ENCODE assay signal across 8 cellular contexts in the genomic region with DNA sequence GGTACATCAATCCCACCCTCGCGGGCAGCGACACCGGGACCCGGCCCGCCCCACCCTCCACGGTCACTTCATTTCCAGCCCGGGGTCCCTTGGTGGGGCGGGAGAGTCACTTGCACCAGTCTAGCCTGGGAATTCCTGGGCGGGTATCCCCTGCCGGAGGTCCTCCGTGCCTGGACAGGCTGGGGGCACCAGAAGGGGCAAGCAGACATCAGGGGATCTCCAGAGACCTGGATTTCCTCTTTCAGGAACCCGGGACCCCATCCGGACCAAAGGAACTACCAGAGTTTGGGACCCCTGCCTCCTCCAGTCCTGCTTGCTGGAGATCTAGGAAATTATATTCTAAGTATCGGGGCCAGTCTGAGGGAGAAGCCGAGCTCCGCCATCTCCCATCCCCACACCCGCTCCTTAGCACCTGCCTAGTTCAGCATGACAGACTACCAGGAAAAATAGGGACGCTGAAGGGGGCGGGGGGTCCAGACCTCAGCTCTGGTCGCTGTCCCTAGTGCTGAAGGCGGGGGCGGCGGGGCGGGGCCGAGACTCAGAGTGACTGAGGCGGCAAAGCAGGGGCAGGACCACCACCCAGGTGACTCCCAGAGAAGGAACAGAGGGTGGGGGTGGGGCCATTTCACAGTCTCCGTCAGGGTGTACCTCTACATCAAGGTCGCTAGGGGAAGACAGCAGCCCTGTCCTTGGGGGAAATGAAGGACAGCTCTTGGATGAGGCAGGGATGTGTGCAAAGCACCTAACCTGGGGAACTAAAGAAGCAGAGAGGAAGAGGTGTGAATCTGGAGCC. TPM values are rescaled to one million over a fixed set of nuclear protein-coding genes. Genes with fewer than 3 reads are reported as not detected.
DNase-seq lines count a peak whose midpoint lies in the region; ATAC-seq lines count a peak whose summit lies in the region.

No MANE protein-coding gene starts in this region.

- DNase-seq in ACHN (peak; percentile 62), H4 (ENCODE audit: low spot score) (peak; percentile 39), NCI-H510A (lab: John Stamatoyannopoulos, UW) (peak; percentile 58)
- DNase-seq in activated CD8-positive, alpha-beta T cell treated with anti-CD3 and anti-CD28 coated beads, Interleukin-2, amount 10 ng/mL, durations not matched to agents 7 days and 5 days, result peak; percentile 79
- DNase-seq in effector memory CD4-positive, alpha-beta T cell, result peak; percentile 58 to 75 (median 67)
- peak; percentile 48 for DNase-seq in stimulated activated CD8-positive, alpha-beta memory T cell treated with anti-CD3 and anti-CD28 coated beads, Interleukin-7, amount 100 ng/mL, for 24 hours (ENCODE audit: low read depth)

- no peak overlapping the region for H3K27ac Mint-ChIP-seq in activated CD8-positive, alpha-beta T cell treated with anti-CD3 and anti-CD28 coated beads, Interleukin-2, amount 10 ng/mL, durations not matched to agents 7 days and 5 days

- no peaks in the 10 kb centered on the region for H3K9me3 Mint-ChIP-seq in activated CD8-positive, alpha-beta T cell treated with anti-CD3 and anti-CD28 coated beads, Interleukin-2, amount 10 ng/mL, durations not matched to agents 7 days and 5 days (ENCODE audit: insufficient read depth)

- H3K4me3 ChIP-seq in effector memory CD4-positive, alpha-beta T cell (ENCODE audit: insufficient read depth, low read depth, low read length, poor library complexity, severe bottlenecking), result peak overlapping the region; percentile 68
- H3K4me3 ChIP-seq in muscle layer of colon (ENCODE audit: low read depth in 1 of 2, low read length in 2 of 2), result peak overlapping the region; percentile 61 to 86

- POLR2A ChIA-PET in activated CD8-positive, alpha-beta T cell treated with anti-CD3 and anti-CD28 coated beads, Interleukin-2, amount 10 ng/mL, durations not matched to agents 7 days and 5 days (lab: Charles Lee), result interaction anchor here (1.0 to 1.2 kb wide), 3 partner anchors 39 to 46 kb away, joined by 3 to 4 read pairs (median 3); no protein-coding TSS in a partner anchor

- peak overlapping the region; percentile 67 for H3K4me3 Mint-ChIP-seq in activated CD8-positive, alpha-beta T cell treated with anti-CD3 and anti-CD28 coated beads, Interleukin-2, amount 10 ng/mL, durations not matched to agents 7 days and 5 days

- no peaks in the 10 kb centered on the region for H3K36me3 ChIP-seq in effector memory CD4-positive, alpha-beta T cell (ENCODE audit: control insufficient read depth, insufficient read depth, low read length)
- H3K36me3 ChIP-seq in muscle layer of colon (ENCODE audit: insufficient read depth, low read length), result no peaks in the 10 kb centered on the region

- peaks cover 25% of the 10 kb centered on the region for H3K4me1 ChIP-seq in effector memory CD4-positive, alpha-beta T cell (ENCODE audit: control insufficient read depth, insufficient read depth, low read length, poor library complexity, severe bottlenecking)
- H3K4me1 ChIP-seq in muscle layer of colon (ENCODE audit: insufficient read depth, low read length), result peaks cover 13% of the 10 kb centered on the region

- H3K27me3 ChIP-seq in effector memory CD4-positive, alpha-beta T cell (replicated peaks; ENCODE audit: control insufficient read depth, insufficient read depth, low read length, poor library complexity, severe bottlenecking), result no peaks in the 10 kb centered on the region
- H3K27me3 ChIP-seq in muscle layer of colon (ENCODE audit: control insufficient read depth in 1 of 2, insufficient read depth in 2 of 2, low read length in 2 of 2), result no peaks in the 10 kb centered on the region

- H3K4me1 Mint-ChIP-seq in activated CD8-positive, alpha-beta T cell treated with anti-CD3 and anti-CD28 coated beads, Interleukin-2, amount 10 ng/mL, durations not matched to agents 7 days and 5 days (ENCODE audit: low read depth), result peaks cover 27% of the 10 kb centered on the region

- H3K9ac ChIP-seq in muscle layer of colon (ENCODE audit: low read length), result no peak overlapping the region

- in situ Hi-C loops in ACHN (cut with HindIII; ENCODE audit: low pct_ligation_motif_present, low pct_unique_long_range_greater_than_20kb, low sequenced_read_pairs), result no loop called here

- ATAC-seq in activated CD8-positive, alpha-beta T cell treated with anti-CD3 and anti-CD28 coated beads, Interleukin-2, amount 10 ng/mL, durations not matched to agents 7 days and 5 days, result peak; percentile 25
- no peak for ATAC-seq in GM18907 (IDR thresholded peaks at IDR 0.05; ENCODE audit: unreplicated experiment)

- CTCF ChIA-PET in activated CD8-positive, alpha-beta T cell treated with anti-CD3 and anti-CD28 coated beads, Interleukin-2, amount 10 ng/mL, durations not matched to agents 7 days and 5 days (lab: Charles Lee), result interaction anchor here (0.6 to 1.9 kb wide), 7 partner anchors 11 to 321 kb away, joined by 3 to 13 read pairs (median 4); a partner anchor contains a TSS

- no peaks in the 10 kb centered on the region for H3K36me3 Mint-ChIP-seq in activated CD8-positive, alpha-beta T cell treated with anti-CD3 and anti-CD28 coated beads, Interleukin-2, amount 10 ng/mL, durations not matched to agents 7 days and 5 days (ENCODE audit: low read depth)

- H3K9me3 ChIP-seq in effector memory CD4-positive, alpha-beta T cell (ENCODE audit: control insufficient read depth, low read length), result no peaks in the 10 kb centered on the region
- H3K9me3 ChIP-seq in muscle layer of colon (ENCODE audit: low read length), result no peaks in the 10 kb centered on the region

- H3K27ac ChIP-seq in effector memory CD4-positive, alpha-beta T cell (ENCODE audit: insufficient read depth, low read length, poor library complexity, severe bottlenecking), result peak overlapping the region; percentile 46
- peak overlapping the region; percentile 42 for H3K27ac ChIP-seq in muscle layer of colon (ENCODE audit: low read depth, low read length)

- H3K27me3 Mint-ChIP-seq in activated CD8-positive, alpha-beta T cell treated with anti-CD3 and anti-CD28 coated beads, Interleukin-2, amount 10 ng/mL, durations not matched to agents 7 days and 5 days (ENCODE audit: low read depth), result no peaks in the 10 kb centered on the region

RNA-seq across cellular contexts. Expression of a gene that starts 0.8 kb away (rescaled TPM):
- total RNA-seq in H4 (2014; rRNA removed; shearing (Covaris generic)), result 0.52 TPM in 1 of 2 replicates, not detected in the other
- 1 to 10 TPM; 4.9 to 5.1 TPM for total RNA-seq in activated CD8-positive, alpha-beta T cell treated with anti-CD3 and anti-CD28 coated beads, Interleukin-2, amount 10 ng/mL, durations not matched to agents 7 days and 5 days

RNA-seq across cellular contexts. Expression of a gene that starts 4.8 kb away (rescaled TPM):
- total RNA-seq in H4 (2014; rRNA removed; shearing (Covaris generic)), result 13.7 and 14.6 TPM in 2 replicates
- total RNA-seq in activated CD8-positive, alpha-beta T cell treated with anti-CD3 and anti-CD28 coated beads, Interleukin-2, amount 10 ng/mL, durations not matched to agents 7 days and 5 days, result 100 to 1,000 TPM; 101 to 104 TPM

RNA-seq across cellular contexts. Expression of a gene that starts 15.9 kb away (rescaled TPM):
- total RNA-seq in H4 (2014; rRNA removed; shearing (Covaris generic)), result 72.7 and 133 TPM in 2 replicates
- 10 to 100 TPM; 77.9 to 84.2 TPM for total RNA-seq in activated CD8-positive, alpha-beta T cell treated with anti-CD3 and anti-CD28 coated beads, Interleukin-2, amount 10 ng/mL, durations not matched to agents 7 days and 5 days

RNA-seq across cellular contexts. Expression of a gene that starts 22.8 kb away (rescaled TPM):
- 5.7 and 11.0 TPM in 2 replicates for total RNA-seq in H4 (2014; rRNA removed; shearing (Covaris generic))
- 10 to 100 TPM; 29.3 to 29.7 TPM for total RNA-seq in activated CD8-positive, alpha-beta T cell treated with anti-CD3 and anti-CD28 coated beads, Interleukin-2, amount 10 ng/mL, durations not matched to agents 7 days and 5 days

RNA-seq across cellular contexts. Expression of a gene that starts 23.1 kb away (rescaled TPM):
- total RNA-seq in H4 (2014; rRNA removed; shearing (Covaris generic)), result not detected in 2 replicates
- total RNA-seq in activated CD8-positive, alpha-beta T cell treated with anti-CD3 and anti-CD28 coated beads, Interleukin-2, amount 10 ng/mL, durations not matched to agents 7 days and 5 days, result not detected
